ENCODE assay signal across 24 cellular contexts in the genomic region with DNA sequence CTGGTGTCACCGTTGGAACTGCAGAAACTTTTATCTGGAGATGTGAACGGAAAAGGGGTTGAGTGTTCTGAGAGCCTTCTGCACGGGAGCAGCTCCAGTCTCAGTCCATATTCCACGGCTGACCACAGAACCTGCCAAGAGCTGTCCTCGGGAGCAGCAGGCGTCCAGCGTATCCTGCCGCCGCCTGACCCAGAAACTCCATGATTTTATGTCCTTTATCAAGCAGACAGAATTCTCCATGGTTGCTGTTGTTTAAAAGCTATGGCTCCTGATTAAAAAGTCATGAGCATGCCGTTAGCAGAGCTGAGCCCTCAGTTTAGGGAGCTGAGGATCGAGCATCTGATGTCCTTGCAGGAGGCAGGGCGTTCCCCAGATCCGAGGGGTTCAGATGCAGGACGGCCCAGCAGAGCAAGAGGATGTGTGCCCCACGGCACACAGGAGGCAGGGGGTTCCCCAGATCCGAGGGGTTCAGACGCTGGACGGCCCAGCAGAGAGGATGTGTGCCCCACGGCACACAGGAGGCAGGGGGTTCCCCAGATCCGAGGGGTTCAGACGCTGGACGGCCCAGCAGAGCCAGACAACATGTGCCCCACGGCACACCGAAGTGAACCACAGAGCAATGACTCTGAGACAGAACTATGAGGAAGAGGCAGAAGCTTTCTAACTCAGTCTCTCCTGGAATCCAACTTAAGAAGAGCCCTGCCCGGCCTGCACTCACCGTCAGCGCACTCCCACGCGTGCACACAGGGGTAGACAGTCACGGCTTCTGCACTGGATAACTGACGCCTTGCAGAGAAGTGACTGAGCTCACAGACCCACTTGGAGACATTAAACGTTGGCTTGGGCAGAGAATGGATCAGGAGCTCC.
DNase-seq lines count a peak whose midpoint lies in the region; ATAC-seq and TF ChIP-seq lines count a peak whose summit lies in the region.
"Had no signal": no experiment of that assay in that cellular context is flagged by ENCODE, and none has a peak within 500 bp of the region (broad histone marks: within the 10 kb centered on the region; RNA-seq: fewer than 3 reads in every experiment).

No MANE protein-coding gene starts in this region.

- TF ChIP-seq POLR2A in vagina (IDR thresholded peaks at IDR 0.05), result no peak

- no peaks in the 10 kb centered on the region for H3F3A ChIP-seq in MM.1S (ENCODE audit: insufficient read depth, low read length)

- H3K4me3 ChIP-seq in vagina (no peak overlapping the region), MM.1S (ENCODE audit: low read length) (no peak overlapping the region)
- H3K4me3 ChIP-seq: PC-9 had no signal

- peaks cover 15% of the 10 kb centered on the region for H3K27me3 Mint-ChIP-seq in chondrocyte (ENCODE audit: low read depth)
- peaks cover 13% of the 10 kb centered on the region for H3K27me3 Mint-ChIP-seq in nephron progenitor cell (ENCODE audit: low read depth, poor library complexity)
- H3K27me3 Mint-ChIP-seq: CD4-positive, alpha-beta T cell had no signal

- no peaks in the 10 kb centered on the region for H3K36me3 Mint-ChIP-seq in chondrocyte (ENCODE audit: low read depth)
- no peaks in the 10 kb centered on the region for H3K36me3 Mint-ChIP-seq in nephron progenitor cell (ENCODE audit: low read depth)
- H3K36me3 Mint-ChIP-seq in stimulated activated effector memory CD8-positive, alpha-beta T cell treated with anti-CD3 and anti-CD28 coated beads, Interleukin-12 subunit alpha, Interleukin-12 subunit beta, amount 100 ng/mL, for 72 hours, result no peaks in the 10 kb centered on the region

- H3K9me2 ChIP-seq in MM.1S (replicated peaks; ENCODE audit: insufficient read depth, low read length), result no peaks in the 10 kb centered on the region

- no peaks in the 10 kb centered on the region for H3K4me1 ChIP-seq in vagina
- no peaks in the 10 kb centered on the region for H3K4me1 ChIP-seq in MM.1S (ENCODE audit: low read length)

- no peaks in the 10 kb centered on the region for H3K9me3 ChIP-seq in vagina
- no peaks in the 10 kb centered on the region for H3K9me3 ChIP-seq in MM.1S (replicated peaks; ENCODE audit: insufficient read depth, low read length)

- no peaks in the 10 kb centered on the region for H3K79me2 ChIP-seq in MM.1S (ENCODE audit: low read length)

- H3K4me3 Mint-ChIP-seq in chondrocyte (ENCODE audit: unreplicated experiment) (no peak overlapping the region), nephron progenitor cell (no peak overlapping the region)
- H3K4me3 Mint-ChIP-seq in stimulated activated effector memory CD8-positive, alpha-beta T cell treated with anti-CD3 and anti-CD28 coated beads, Interleukin-12 subunit alpha, Interleukin-12 subunit beta, amount 100 ng/mL, for 72 hours, result no peak overlapping the region
- H3K4me3 Mint-ChIP-seq: activated CD4-positive, alpha-beta T cell treated with anti-CD3 and anti-CD28 coated beads, Interleukin-2, amount 10 ng/mL, durations not matched to agents 24 days and 14 days; activated T-helper 17 cell treated with anti-CD3 and anti-CD28 coated beads, Interleukin-2, amount 50 U/mL, for 72 hours; CD4-positive, alpha-beta T cell had no signal

- intact Hi-C loops in vagina (cut with DNase I), result no loop called here

- no peak overlapping the region for H3K4me2 ChIP-seq in MM.1S (ENCODE audit: low read depth, low read length)
- H3K4me2 ChIP-seq: PC-9 had no signal

- H3K27ac ChIP-seq in vagina (no peak overlapping the region), MM.1S (ENCODE audit: low read length) (no peak overlapping the region)
- H3K27ac ChIP-seq: PC-9 had no signal

- peak; percentile 49 for DNase-seq in activated CD8-positive, alpha-beta memory T cell treated with anti-CD3 and anti-CD28 coated beads for 24 hours
- no peak for DNase-seq in activated CD8-positive, alpha-beta memory T cell treated with anti-CD3 and anti-CD28 coated beads, Interleukin-2, amount 50 U/mL, for 4 hours
- peak; percentile 53 for DNase-seq in chondrocyte (ENCODE audit: low spot score)
- no peak for DNase-seq in nephron progenitor cell
- peak; percentile 58 to 77 for DNase-seq in vagina (ENCODE audit: extremely low spot score in 2 of 2)
- no peak for DNase-seq in NCI-H1930 (lab: John Stamatoyannopoulos, UW)
- no peak for DNase-seq in MM.1S
- no peak for DNase-seq in stimulated activated effector memory CD8-positive, alpha-beta T cell treated with anti-CD3 and anti-CD28 coated beads, Interleukin-12 subunit alpha, Interleukin-12 subunit beta, amount 100 ng/mL, for 72 hours (ENCODE audit: low spot score in 2 of 2)
- DNase-seq: activated CD4-positive, alpha-beta T cell treated with anti-CD3 and anti-CD28 coated beads, Interleukin-2, amount 10 ng/mL, durations not matched to agents 24 days and 14 days; activated naive CD4-positive, alpha-beta T cell treated with anti-CD3 and anti-CD28 coated beads, Interleukin-2, amount 50 U/mL, for 16 hours; amniotic stem cell; CD4-positive, alpha-beta T cell; left ventricle myocardium superior; midbrain; naive thymus-derived CD8-positive, alpha-beta T cell; NCI-H1694; NCI-H2171; NCI-H524; NK-92 treated with Interleukin-12 subunit alpha and Interleukin-12 subunit beta, amount 100 ng/mL, for 24 hours; PC-9; SHP77; small intestine; stimulated activated CD4-positive, alpha-beta T cell treated with anti-CD3 and anti-CD28 coated beads, Interleukin-2, amount 100 ng/mL, for 24 hours had no signal

- H3K9me3 Mint-ChIP-seq in chondrocyte (ENCODE audit: low read depth) (no peaks in the 10 kb centered on the region), nephron progenitor cell (peaks cover 6% of the 10 kb centered on the region)
- no peaks in the 10 kb centered on the region for H3K9me3 Mint-ChIP-seq in stimulated activated effector memory CD8-positive, alpha-beta T cell treated with anti-CD3 and anti-CD28 coated beads, Interleukin-12 subunit alpha, Interleukin-12 subunit beta, amount 100 ng/mL, for 72 hours
- H3K9me3 Mint-ChIP-seq: activated CD4-positive, alpha-beta T cell treated with anti-CD3 and anti-CD28 coated beads, Interleukin-2, amount 10 ng/mL, durations not matched to agents 24 days and 14 days; activated T-helper 17 cell treated with anti-CD3 and anti-CD28 coated beads, Interleukin-2, amount 50 U/mL, for 72 hours; CD4-positive, alpha-beta T cell had no signal

- H4K20me1 ChIP-seq in MM.1S (ENCODE audit: insufficient read depth, low read length), result no peaks in the 10 kb centered on the region

- no peak overlapping the region for H3K27ac Mint-ChIP-seq in chondrocyte (ENCODE audit: unreplicated experiment)
- H3K27ac Mint-ChIP-seq in nephron progenitor cell, result peak overlapping the region; percentile 57
- H3K27ac Mint-ChIP-seq in stimulated activated effector memory CD8-positive, alpha-beta T cell treated with anti-CD3 and anti-CD28 coated beads, Interleukin-12 subunit alpha, Interleukin-12 subunit beta, amount 100 ng/mL, for 72 hours, result no peak overlapping the region
- H3K27ac Mint-ChIP-seq: activated CD4-positive, alpha-beta T cell treated with anti-CD3 and anti-CD28 coated beads, Interleukin-2, amount 10 ng/mL, durations not matched to agents 24 days and 14 days; activated T-helper 17 cell treated with anti-CD3 and anti-CD28 coated beads, Interleukin-2, amount 50 U/mL, for 72 hours; CD4-positive, alpha-beta T cell; naive thymus-derived CD8-positive, alpha-beta T cell had no signal

- H3K27me3 ChIP-seq in vagina (no peaks in the 10 kb centered on the region), MM.1S (replicated peaks; ENCODE audit: insufficient read depth, low read length) (no peaks in the 10 kb centered on the region)

- no peaks in the 10 kb centered on the region for H3K36me3 ChIP-seq in vagina
- H3K36me3 ChIP-seq in MM.1S (replicated peaks; ENCODE audit: insufficient read depth, low read length), result no peaks in the 10 kb centered on the region

- H3K9ac ChIP-seq in MM.1S (ENCODE audit: low read length), result no peak overlapping the region

- no peak overlapping the region for H2AFZ ChIP-seq in MM.1S (ENCODE audit: low read length)
- H2AFZ ChIP-seq: PC-9 had no signal

- no peak for ATAC-seq in stimulated activated effector memory CD8-positive, alpha-beta T cell treated with anti-CD3 and anti-CD28 coated beads, Interleukin-12 subunit alpha, Interleukin-12 subunit beta, amount 100 ng/mL, for 72 hours
- ATAC-seq: activated T-helper 17 cell treated with anti-CD3 and anti-CD28 coated beads, Interleukin-2, amount 50 U/mL, for 72 hours; left ventricle myocardium superior; naive thymus-derived CD8-positive, alpha-beta T cell had no signal

- no peak for TF ChIP-seq CTCF in chondrocyte (IDR thresholded peaks at IDR 0.05)
- TF ChIP-seq CTCF in nephron progenitor cell (IDR thresholded peaks at IDR 0.05), result no peak
- no peak for TF ChIP-seq CTCF in vagina (IDR thresholded peaks at IDR 0.05)
- no peak for TF ChIP-seq CTCF in MM.1S (IDR thresholded peaks at IDR 0.05; ENCODE audit: low read length)

- no peaks in the 10 kb centered on the region for H3K4me1 Mint-ChIP-seq in chondrocyte (ENCODE audit: low read depth)
- peaks cover 55% of the 10 kb centered on the region for H3K4me1 Mint-ChIP-seq in nephron progenitor cell
- peaks cover 13% of the 10 kb centered on the region for H3K4me1 Mint-ChIP-seq in stimulated activated effector memory CD8-positive, alpha-beta T cell treated with anti-CD3 and anti-CD28 coated beads, Interleukin-12 subunit alpha, Interleukin-12 subunit beta, amount 100 ng/mL, for 72 hours
- H3K4me1 Mint-ChIP-seq: activated CD4-positive, alpha-beta T cell treated with anti-CD3 and anti-CD28 coated beads, Interleukin-2, amount 10 ng/mL, durations not matched to agents 24 days and 14 days had no signal

Comparison
In these comparisons a context has a peak if more than half of its experiments do, and no peak if none do; other contexts are left out.
1. DNase-seq: peak in activated CD8-positive, alpha-beta memory T cell treated with anti-CD3 and anti-CD28 coated beads for 24 hours (single experiment), chondrocyte (single experiment) and vagina (2 of 2); none in activated CD8-positive, alpha-beta memory T cell treated with anti-CD3 and anti-CD28 coated beads, Interleukin-2, amount 50 U/mL, for 4 hours (single experiment), nephron progenitor cell (single experiment), NCI-H1930 (0 of 2), MM.1S (single experiment) and stimulated activated effector memory CD8-positive, alpha-beta T cell treated with anti-CD3 and anti-CD28 coated beads, Interleukin-12 subunit alpha, Interleukin-12 subunit beta, amount 100 ng/mL, for 72 hours (0 of 2).